Comparison of ENCODE assay signal across 11 cellular contexts in the genomic region with DNA sequence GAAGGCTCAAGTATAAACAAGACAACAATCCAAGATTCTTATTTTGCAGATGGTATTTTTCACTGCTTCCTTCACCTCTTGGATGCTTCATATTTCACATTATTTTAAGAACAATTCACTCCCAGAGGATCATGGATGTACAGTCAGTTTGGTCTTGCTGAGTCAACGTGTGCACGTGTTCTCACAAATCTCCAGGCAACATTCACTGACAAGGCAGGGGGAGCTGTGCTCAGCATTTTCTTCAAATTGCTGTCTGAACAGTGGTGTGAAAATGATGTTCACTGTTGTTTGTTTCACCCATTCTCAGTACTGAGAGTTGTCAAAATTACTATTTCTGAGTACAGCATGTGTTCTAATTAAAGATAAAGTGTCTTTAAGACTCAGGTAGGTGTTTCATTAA.
DNase-seq lines count a peak whose midpoint lies in the region; ATAC-seq and TF ChIP-seq lines count a peak whose summit lies in the region.
"Had no signal": no experiment of that assay in that cellular context is flagged by ENCODE, and none has a peak within 500 bp of the region (broad histone marks: within the 10 kb centered on the region; RNA-seq: fewer than 3 reads in every experiment).

No MANE protein-coding gene starts in this region.

- 28 to 30% methylated on average over 2 of the region's 2 CpGs for WGBS in testis, 2 donors

- ATAC-seq in upper lobe of right lung, result no peak

- H3K9me3 ChIP-seq in cardiac muscle cell (ENCODE audit: low read depth) (no peaks in the 10 kb centered on the region), right atrium auricular region (no peaks in the 10 kb centered on the region), testis (no peaks in the 10 kb centered on the region), upper lobe of right lung (no peaks in the 10 kb centered on the region)
- H3K9me3 ChIP-seq: ovary had no signal

- H3K4me3 ChIP-seq in cardiac muscle cell (no peak overlapping the region), right atrium auricular region (no peak overlapping the region), fibroblast of pulmonary artery (replicated peaks; ENCODE audit: low read depth, low read length) (no peak overlapping the region), testis (no peak overlapping the region), upper lobe of right lung (no peak overlapping the region)
- H3K4me3 ChIP-seq: ovary had no signal

- intact Hi-C loops in testis (cut with DNase I; ENCODE audit: low total_unique reads), result no loop called here
- intact Hi-C loops in upper lobe of right lung (cut with DNase I), result no loop called here

- H3K4me1 ChIP-seq in cardiac muscle cell (ENCODE audit: low read depth) (no peaks in the 10 kb centered on the region), right atrium auricular region (no peaks in the 10 kb centered on the region), testis (no peaks in the 10 kb centered on the region), upper lobe of right lung (no peaks in the 10 kb centered on the region)

- no peaks in the 10 kb centered on the region for H3K27me3 ChIP-seq in cardiac muscle cell
- H3K27me3 ChIP-seq in right atrium auricular region, result no peaks in the 10 kb centered on the region
- H3K27me3 ChIP-seq in testis, result no peaks in the 10 kb centered on the region
- no peaks in the 10 kb centered on the region for H3K27me3 ChIP-seq in upper lobe of right lung
- H3K27me3 ChIP-seq: ovary had no signal

- H3K27ac ChIP-seq in cardiac muscle cell (no peak overlapping the region), right atrium auricular region (no peak overlapping the region), testis (no peak overlapping the region), upper lobe of right lung (no peak overlapping the region)
- H3K27ac ChIP-seq: ovary had no signal

- no peaks in the 10 kb centered on the region for H3K36me3 ChIP-seq in cardiac muscle cell
- no peaks in the 10 kb centered on the region for H3K36me3 ChIP-seq in right atrium auricular region
- H3K36me3 ChIP-seq in testis (ENCODE audit: low read depth, missing control alignments), result no peaks in the 10 kb centered on the region
- no peaks in the 10 kb centered on the region for H3K36me3 ChIP-seq in upper lobe of right lung
- H3K36me3 ChIP-seq: ovary had no signal

- TF ChIP-seq CTCF in cardiac muscle cell (IDR thresholded peaks at IDR 0.05; ENCODE audit: low read depth, low read length) (peak; percentile 49), right atrium auricular region (IDR thresholded peaks at IDR 0.05) (peak in 1 of 2 donors; percentile 50), fibroblast of pulmonary artery (IDR thresholded peaks at IDR 0.05; ENCODE audit: low read length, missing control alignments) (peak; percentile 50), testis (IDR thresholded peaks at IDR 0.05) (peak in 2 of 3 experiments; percentile 9 to 12), upper lobe of right lung (IDR thresholded peaks at IDR 0.05) (no peak)

- TF ChIP-seq POLR2A in testis (IDR thresholded peaks at IDR 0.05), result no peak

- DNase-seq in cardiac muscle cell (ENCODE audit: low read depth in 1 of 2, low spot score in 1 of 2) (peak; percentile 24 to 78), right atrium auricular region (ENCODE audit: low spot score) (no peak), RPMI7951 (ENCODE audit: low read depth) (peak; percentile 75), fibroblast of pulmonary artery (ENCODE audit: low read depth) (peak; percentile 73), testis (peak; percentile 47), D341Med (ENCODE audit: low spot score) (no peak), GM19240 (ENCODE audit: insufficient read length, low spot score) (no peak), upper lobe of right lung (no peak)
- DNase-seq: NCI-H1092 treated with DMSO at 0.1 percent for 48 hours, ovary, T-helper 2 cell had no signal

Comparison
In these comparisons a context has a peak if more than half of its experiments do, and no peak if none do; other contexts are left out.
1. DNase-seq: peak in cardiac muscle cell (2 of 2), RPMI7951 (single experiment), fibroblast of pulmonary artery (single experiment) and testis (single experiment); none in right atrium auricular region (single experiment), D341Med (single experiment), GM19240 (single experiment) and upper lobe of right lung (single experiment).